ENCODE assay signal across 16 cellular contexts in the genomic region with DNA sequence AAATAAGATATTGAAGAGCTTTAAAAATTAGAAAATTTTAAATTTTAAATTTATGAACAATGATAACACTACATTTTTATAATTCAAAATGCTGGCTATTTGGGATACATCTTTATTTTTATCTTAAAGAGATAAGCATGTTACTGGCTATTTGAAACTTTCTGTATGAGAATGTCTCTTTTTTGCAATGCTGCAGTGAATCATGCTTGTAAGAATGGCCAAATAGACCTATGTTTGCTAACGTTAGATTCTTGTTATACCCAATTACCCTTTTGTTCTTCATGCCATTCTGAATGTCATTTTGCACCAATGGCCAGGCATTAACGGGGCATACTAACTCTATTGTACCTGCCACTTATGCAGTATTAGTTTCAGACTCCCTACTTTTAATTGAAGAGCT.
A peak's percentile ranks its signal among the peaks of the same experiment; 100 is the strongest.
DNase-seq lines count a peak whose midpoint lies in the region.
"Had no signal": no experiment of that assay in that cellular context is flagged by ENCODE, and none has a peak within 500 bp of the region (broad histone marks: within the 10 kb centered on the region; RNA-seq: fewer than 3 reads in every experiment).

No MANE protein-coding gene starts in this region.

- DNase-seq in NCI-H69 (lab: John Stamatoyannopoulos, UW) (peak; percentile 56), amniotic epithelial cell (ENCODE audit: low read depth) (peak; percentile 54), iris pigment epithelial cell (ENCODE audit: low read depth) (peak; percentile 48), hepatic stellate cell (ENCODE audit: low spot score) (no peak), DMS79 (lab: John Stamatoyannopoulos, UW) (no peak)
- DNase-seq: 8988T; ACHN; BE2C; C1 segment of cervical spinal cord; Caco-2; Calu3; CD4-positive, CD25-positive, alpha-beta regulatory T cell; CD8-positive, alpha-beta T cell; DND-41; EL; GDM1 had no signal

Comparison
In these comparisons a context has a peak if more than half of its experiments do, and no peak if none do; other contexts are left out.
1. DNase-seq: peak in NCI-H69 (single experiment), amniotic epithelial cell (single experiment) and iris pigment epithelial cell (single experiment); none in hepatic stellate cell (single experiment) and DMS79 (single experiment).